2 cellular contexts compared by ENCODE assay signal in genomic region chr14:22821193-22822016, GRCh38.
TF ChIP-seq lines count a peak whose summit lies in the region.

No MANE protein-coding gene starts in this region.

TF ChIP-seq in A549, 52 proteins besides CTCF, POLR2A, EP300 and RAD21 (continued from another document):
- 0 out of 2 replicates have a peak, but pooled peaks have one; percentile 8 for TF ChIP-seq GATA3 (IDR thresholded peaks at IDR 0.05; ENCODE audit: borderline replicate concordance)
- peak; percentile 76; the same call in 1 of the 2 replicates for TF ChIP-seq E2F6 (IDR thresholded peaks at IDR 0.05; ENCODE audit: borderline replicate concordance, low read depth)
TF ChIP-seq in A549: peak in this region for 6.

TF ChIP-seq in GM23338, 12 proteins besides CTCF, POLR2A, EP300 and RAD21 (continued from another document):
- TF ChIP-seq ZNF462 (CRISPR knock-in tag; IDR thresholded peaks at IDR 0.05) (no peak), EZH2phosphoT487 (IDR thresholded peaks at IDR 0.05; ENCODE audit: unreplicated experiment) (no peak), REST (IDR thresholded peaks at IDR 0.05; ENCODE audit: unreplicated experiment) (no peak), STAT1 (IDR thresholded peaks at IDR 0.05; ENCODE audit: unreplicated experiment) (no peak), EZH2 (IDR thresholded peaks at IDR 0.05; ENCODE audit: low read depth, unreplicated experiment) (no peak), ETS1 (IDR thresholded peaks at IDR 0.05) (no peak), ZNF114 (CRISPR knock-in tag; IDR thresholded peaks at IDR 0.05) (no peak), POLR2AphosphoS5 (IDR thresholded peaks at IDR 0.05; ENCODE audit: low read depth) (no peak), ZNF331 (CRISPR knock-in tag; IDR thresholded peaks at IDR 0.05; ENCODE audit: low read depth) (no peak), NANOG (IDR thresholded peaks at IDR 0.05; ENCODE audit: borderline replicate concordance) (no peak), JUNB (IDR thresholded peaks at IDR 0.05; ENCODE audit: unreplicated experiment) (no peak)
